23 cellular contexts compared by ENCODE assay signal in the genomic region with DNA sequence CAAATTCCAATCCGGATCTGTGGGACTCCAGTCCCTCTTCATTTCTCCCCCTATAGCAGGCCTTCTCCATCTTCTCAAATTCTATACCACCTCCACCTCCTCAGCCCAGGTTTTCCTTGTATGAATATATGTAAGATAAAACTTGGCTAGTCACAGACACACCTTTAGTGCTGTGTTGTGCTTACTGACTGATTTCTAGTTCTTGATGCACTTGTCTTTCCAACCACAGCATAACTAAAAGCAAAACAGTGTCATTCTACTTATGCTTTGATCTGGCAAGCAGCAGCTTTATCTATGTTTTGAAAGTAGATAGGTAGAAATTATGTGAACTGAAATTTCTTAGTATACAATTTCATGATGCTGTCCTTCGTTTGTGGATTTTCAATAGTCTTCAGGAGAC. TPM values are rescaled to one million over a fixed set of nuclear protein-coding genes. Genes with fewer than 3 reads are reported as not detected.
DNase-seq lines count a peak whose midpoint lies in the region; ATAC-seq lines count a peak whose summit lies in the region.
"Had no signal": no experiment of that assay in that cellular context is flagged by ENCODE, and none has a peak within 500 bp of the region (broad histone marks: within the 10 kb centered on the region; RNA-seq: fewer than 3 reads in every experiment).

No MANE protein-coding gene starts in this region.

- ATAC-seq in HG02870 (IDR thresholded peaks at IDR 0.05; ENCODE audit: unreplicated experiment) (peak; percentile 61), HG03520 (IDR thresholded peaks at IDR 0.05; ENCODE audit: unreplicated experiment) (no peak)
- ATAC-seq: gastroesophageal sphincter, left lobe of liver, psoas muscle had no signal

- no peaks in the 10 kb centered on the region for H3K9me3 Mint-ChIP-seq in activated naive CD4-positive, alpha-beta T cell treated with anti-CD3 and anti-CD28 coated beads for 36 hours
- H3K9me3 Mint-ChIP-seq in activated naive CD8-positive, alpha-beta T cell (ENCODE audit: low read depth) = no peaks in the 10 kb centered on the region
- H3K9me3 Mint-ChIP-seq in stimulated activated naive CD8-positive, alpha-beta T cell treated with anti-CD3 and anti-CD28 coated beads, Interleukin-15, Interleukin-2, amounts not matched to agents 100 ng/mL and 50 ng/mL, for 24 hours = no peaks in the 10 kb centered on the region
- H3K9me3 Mint-ChIP-seq: immature natural killer cell had no signal

- CTCF ChIA-PET in activated naive CD4-positive, alpha-beta T cell treated with anti-CD3 and anti-CD28 coated beads for 36 hours (lab: Charles Lee) = interaction anchor here (0.6 kb wide), 1 partner anchor 263 kb away, joined by 4 read pairs; no protein-coding TSS in a partner anchor

- peaks cover 21% of the 10 kb centered on the region for H3K36me3 Mint-ChIP-seq in activated naive CD4-positive, alpha-beta T cell treated with anti-CD3 and anti-CD28 coated beads for 36 hours (ENCODE audit: low read depth)
- H3K36me3 Mint-ChIP-seq in activated naive CD8-positive, alpha-beta T cell = peaks cover 29% of the 10 kb centered on the region
- H3K36me3 Mint-ChIP-seq in stimulated activated naive CD8-positive, alpha-beta T cell treated with anti-CD3 and anti-CD28 coated beads, Interleukin-15, Interleukin-2, amounts not matched to agents 100 ng/mL and 50 ng/mL, for 24 hours (ENCODE audit: low read depth) = peaks cover 74% of the 10 kb centered on the region

- DNase-seq in activated naive CD4-positive, alpha-beta T cell treated with anti-CD3 and anti-CD28 coated beads for 36 hours = peak; percentile 39
- no peak for DNase-seq in activated naive CD4-positive, alpha-beta T cell (lab: John Stamatoyannopoulos, UW)
- no peak for DNase-seq in ecto neural progenitor cell (ENCODE audit: low spot score)
- DNase-seq: activated effector memory CD4-positive, alpha-beta T cell treated with Interleukin-2 at 50 U/mL for 16 hours; aorta; hippocampal formation; immature natural killer cell; IMR-90; mesenchymal stem cell; NCI-H1105; NCI-H2029; NCI-H2227 treated with DMSO at 0.1 percent for 48 hours; NCI-H748 treated with DMSO at 0.1 percent for 48 hours; psoas muscle; RPMI8226; SK-N-SH; WERI-Rb-1 had no signal

- intact Hi-C loops in activated naive CD4-positive, alpha-beta T cell treated with anti-CD3 and anti-CD28 coated beads for 36 hours (cut with micrococcal nuclease) = loop anchor here (1.0 to 2.0 kb wide), 7 partner anchors 25 to 969 kb away; partner anchors contain the start of gene SEPTIN11

- no peak overlapping the region for H3K27ac Mint-ChIP-seq in activated naive CD4-positive, alpha-beta T cell treated with anti-CD3 and anti-CD28 coated beads for 36 hours
- H3K27ac Mint-ChIP-seq in activated naive CD8-positive, alpha-beta T cell = peak overlapping the region; percentile 77
- H3K27ac Mint-ChIP-seq in stimulated activated naive CD8-positive, alpha-beta T cell treated with anti-CD3 and anti-CD28 coated beads, Interleukin-15, Interleukin-2, amounts not matched to agents 100 ng/mL and 50 ng/mL, for 24 hours = peak overlapping the region; percentile 78

- peaks cover 8% of the 10 kb centered on the region for H3K27me3 Mint-ChIP-seq in activated naive CD4-positive, alpha-beta T cell treated with anti-CD3 and anti-CD28 coated beads for 36 hours (ENCODE audit: low read depth)
- H3K27me3 Mint-ChIP-seq in activated naive CD8-positive, alpha-beta T cell = no peaks in the 10 kb centered on the region
- H3K27me3 Mint-ChIP-seq in stimulated activated naive CD8-positive, alpha-beta T cell treated with anti-CD3 and anti-CD28 coated beads, Interleukin-15, Interleukin-2, amounts not matched to agents 100 ng/mL and 50 ng/mL, for 24 hours = no peaks in the 10 kb centered on the region

- peaks cover 56% of the 10 kb centered on the region for H3K4me1 Mint-ChIP-seq in activated naive CD4-positive, alpha-beta T cell treated with anti-CD3 and anti-CD28 coated beads for 36 hours (ENCODE audit: low read depth)
- peaks cover 61% of the 10 kb centered on the region for H3K4me1 Mint-ChIP-seq in activated naive CD8-positive, alpha-beta T cell (ENCODE audit: low read depth)
- peaks cover 72% of the 10 kb centered on the region for H3K4me1 Mint-ChIP-seq in stimulated activated naive CD8-positive, alpha-beta T cell treated with anti-CD3 and anti-CD28 coated beads, Interleukin-15, Interleukin-2, amounts not matched to agents 100 ng/mL and 50 ng/mL, for 24 hours (ENCODE audit: low read depth)

- no peak overlapping the region for H3K4me3 Mint-ChIP-seq in activated naive CD4-positive, alpha-beta T cell treated with anti-CD3 and anti-CD28 coated beads for 36 hours
- H3K4me3 Mint-ChIP-seq in activated naive CD8-positive, alpha-beta T cell = peak overlapping the region; percentile 33
- H3K4me3 Mint-ChIP-seq in stimulated activated naive CD8-positive, alpha-beta T cell treated with anti-CD3 and anti-CD28 coated beads, Interleukin-15, Interleukin-2, amounts not matched to agents 100 ng/mL and 50 ng/mL, for 24 hours = no peak overlapping the region
- H3K4me3 Mint-ChIP-seq: immature natural killer cell had no signal

RNA-seq across cellular contexts. Expression of gene CCNI, which starts 47.5 kb away (rescaled TPM):
- total RNA-seq in activated naive CD4-positive, alpha-beta T cell treated with anti-CD3 and anti-CD28 coated beads for 36 hours = 100 to 1,000 TPM; 211 to 218 TPM
